1 cellular context compared by ENCODE assay signal in the genomic region with DNA sequence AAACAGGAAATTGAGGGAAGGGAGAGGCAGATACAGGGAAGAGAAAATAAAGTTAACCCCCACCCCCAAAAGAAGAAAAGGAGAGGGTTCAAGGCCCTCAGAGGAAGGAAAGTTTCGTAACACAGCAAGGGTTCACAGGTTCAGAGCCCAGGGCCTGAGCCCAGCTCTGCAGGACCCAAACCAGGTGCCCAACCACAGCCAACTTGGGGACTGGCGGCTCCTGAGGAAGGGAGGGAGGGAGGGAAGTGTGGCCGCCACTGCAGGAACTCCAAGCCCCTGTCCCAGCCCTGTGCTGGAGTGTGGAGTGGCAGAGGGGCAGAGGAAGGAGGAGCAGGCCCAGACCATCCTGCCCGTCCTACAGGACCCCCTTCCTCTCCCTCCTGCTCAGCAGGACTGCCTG.
TF ChIP-seq lines count a peak whose summit lies in the region.

No MANE protein-coding gene starts in this region.

TF ChIP-seq in WTC11, 78 proteins besides CTCF, POLR2A, EP300 and RAD21:
- TF ChIP-seq, protein P1, sequence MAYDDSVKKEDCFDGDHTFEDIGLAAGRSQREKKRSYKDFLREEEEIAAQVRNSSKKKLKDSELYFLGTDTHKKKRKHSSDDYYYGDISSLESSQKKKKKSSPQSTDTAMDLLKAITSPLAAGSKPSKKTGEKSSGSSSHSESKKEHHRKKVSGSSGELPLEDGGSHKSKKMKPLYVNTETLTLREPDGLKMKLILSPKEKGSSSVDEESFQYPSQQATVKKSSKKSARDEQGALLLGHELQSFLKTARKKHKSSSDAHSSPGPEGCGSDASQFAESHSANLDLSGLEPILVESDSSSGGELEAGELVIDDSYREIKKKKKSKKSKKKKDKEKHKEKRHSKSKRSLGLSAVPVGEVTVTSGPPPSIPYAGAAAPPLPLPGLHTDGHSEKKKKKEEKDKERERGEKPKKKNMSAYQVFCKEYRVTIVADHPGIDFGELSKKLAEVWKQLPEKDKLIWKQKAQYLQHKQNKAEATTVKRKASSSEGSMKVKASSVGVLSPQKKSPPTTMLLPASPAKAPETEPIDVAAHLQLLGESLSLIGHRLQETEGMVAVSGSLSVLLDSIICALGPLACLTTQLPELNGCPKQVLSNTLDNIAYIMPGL (CRISPR knock-in tag; IDR thresholded peaks at IDR 0.05): no peak
- no peak for TF ChIP-seq TEAD4 (CRISPR knock-in tag; IDR thresholded peaks at IDR 0.05)
- TF ChIP-seq, protein P2, sequence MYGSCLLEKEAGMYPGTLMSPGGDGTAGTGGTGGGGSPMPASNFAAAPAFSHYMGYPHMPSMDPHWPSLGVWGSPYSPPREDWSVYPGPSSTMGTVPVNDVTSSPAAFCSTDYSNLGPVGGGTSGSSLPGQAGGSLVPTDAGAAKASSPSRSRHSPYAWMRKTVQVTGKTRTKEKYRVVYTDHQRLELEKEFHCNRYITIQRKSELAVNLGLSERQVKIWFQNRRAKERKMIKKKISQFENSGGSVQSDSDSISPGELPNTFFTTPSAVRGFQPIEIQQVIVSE (CRISPR knock-in tag; IDR thresholded peaks at IDR 0.05; ENCODE audit: borderline replicate concordance): no peak
- TF ChIP-seq ZNF416 (CRISPR knock-in tag; IDR thresholded peaks at IDR 0.05): no peak
- TF ChIP-seq IRF1 (CRISPR knock-in tag; IDR thresholded peaks at IDR 0.05): no peak
- TF ChIP-seq ZNF396 (CRISPR knock-in tag; IDR thresholded peaks at IDR 0.05; ENCODE audit: borderline replicate concordance): no peak
- TF ChIP-seq, protein P3, sequence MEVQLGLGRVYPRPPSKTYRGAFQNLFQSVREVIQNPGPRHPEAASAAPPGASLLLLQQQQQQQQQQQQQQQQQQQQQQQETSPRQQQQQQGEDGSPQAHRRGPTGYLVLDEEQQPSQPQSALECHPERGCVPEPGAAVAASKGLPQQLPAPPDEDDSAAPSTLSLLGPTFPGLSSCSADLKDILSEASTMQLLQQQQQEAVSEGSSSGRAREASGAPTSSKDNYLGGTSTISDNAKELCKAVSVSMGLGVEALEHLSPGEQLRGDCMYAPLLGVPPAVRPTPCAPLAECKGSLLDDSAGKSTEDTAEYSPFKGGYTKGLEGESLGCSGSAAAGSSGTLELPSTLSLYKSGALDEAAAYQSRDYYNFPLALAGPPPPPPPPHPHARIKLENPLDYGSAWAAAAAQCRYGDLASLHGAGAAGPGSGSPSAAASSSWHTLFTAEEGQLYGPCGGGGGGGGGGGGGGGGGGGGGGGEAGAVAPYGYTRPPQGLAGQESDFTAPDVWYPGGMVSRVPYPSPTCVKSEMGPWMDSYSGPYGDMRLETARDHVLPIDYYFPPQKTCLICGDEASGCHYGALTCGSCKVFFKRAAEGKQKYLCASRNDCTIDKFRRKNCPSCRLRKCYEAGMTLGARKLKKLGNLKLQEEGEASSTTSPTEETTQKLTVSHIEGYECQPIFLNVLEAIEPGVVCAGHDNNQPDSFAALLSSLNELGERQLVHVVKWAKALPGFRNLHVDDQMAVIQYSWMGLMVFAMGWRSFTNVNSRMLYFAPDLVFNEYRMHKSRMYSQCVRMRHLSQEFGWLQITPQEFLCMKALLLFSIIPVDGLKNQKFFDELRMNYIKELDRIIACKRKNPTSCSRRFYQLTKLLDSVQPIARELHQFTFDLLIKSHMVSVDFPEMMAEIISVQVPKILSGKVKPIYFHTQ (CRISPR knock-in tag; IDR thresholded peaks at IDR 0.05): no peak
- no peak for TF ChIP-seq TCF7 (CRISPR knock-in tag; IDR thresholded peaks at IDR 0.05; ENCODE audit: low read depth)
- no peak for TF ChIP-seq ZNF671 (CRISPR knock-in tag; IDR thresholded peaks at IDR 0.05)
- no peak for TF ChIP-seq OVOL2 (CRISPR knock-in tag; IDR thresholded peaks at IDR 0.05; ENCODE audit: borderline replicate concordance)
- TF ChIP-seq ZNF121 (CRISPR knock-in tag; IDR thresholded peaks at IDR 0.05): no peak
- TF ChIP-seq, protein P4, sequence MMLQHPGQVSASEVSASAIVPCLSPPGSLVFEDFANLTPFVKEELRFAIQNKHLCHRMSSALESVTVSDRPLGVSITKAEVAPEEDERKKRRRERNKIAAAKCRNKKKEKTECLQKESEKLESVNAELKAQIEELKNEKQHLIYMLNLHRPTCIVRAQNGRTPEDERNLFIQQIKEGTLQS (CRISPR knock-in tag; conservative IDR thresholded peaks at IDR 0.05): no peak
- TF ChIP-seq GRHL2 (CRISPR knock-in tag; IDR thresholded peaks at IDR 0.05; ENCODE audit: insufficient replicate concordance, severe bottlenecking): no peak
